ENCODE assay signal across 8 cellular contexts in the genomic region with DNA sequence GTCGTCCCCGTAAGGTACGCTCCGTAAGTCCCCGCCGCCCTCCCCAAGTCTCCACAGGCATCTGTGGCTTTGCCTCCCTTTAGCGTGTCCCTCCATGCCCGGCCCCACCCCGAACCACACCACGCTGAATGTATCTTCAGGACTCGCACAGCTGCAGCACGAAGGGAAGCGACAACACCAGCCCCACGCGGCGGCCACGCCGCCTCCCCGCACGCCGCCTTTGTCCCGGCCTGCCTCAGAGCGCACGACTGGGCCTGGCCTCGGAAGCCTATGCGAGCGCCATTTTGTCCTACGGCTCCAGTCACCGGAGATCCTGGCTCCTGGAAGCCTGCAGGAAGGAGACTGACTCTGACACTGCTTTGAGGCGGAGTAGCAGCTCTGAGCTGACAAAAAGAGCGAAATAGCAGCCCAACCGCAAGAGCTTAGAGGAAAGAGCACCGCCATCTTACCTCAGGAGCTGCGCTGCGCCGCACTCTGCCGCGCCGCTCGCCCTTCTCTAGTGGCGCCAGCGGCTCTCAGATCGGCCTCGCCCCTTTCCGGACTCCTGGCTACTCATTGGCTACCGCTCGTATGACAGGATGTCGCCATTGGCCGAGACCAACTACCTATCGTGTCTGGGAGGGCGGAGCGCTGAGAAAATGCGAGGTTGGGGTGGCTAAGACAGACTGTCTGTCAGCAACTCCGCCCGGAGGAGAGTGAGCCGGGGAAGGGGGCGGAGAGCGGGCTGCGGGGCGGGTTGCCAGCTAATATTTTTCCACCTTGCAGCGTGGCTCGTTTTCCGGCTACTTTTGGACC. TPM values are rescaled to one million over a fixed set of nuclear protein-coding genes. Genes with fewer than 3 reads are reported as not detected.
DNase-seq lines count a peak whose midpoint lies in the region; ATAC-seq and TF ChIP-seq lines count a peak whose summit lies in the region.

KANSL2 (minus strand) TSS at position 501 of the 795 bp plus-strand sequence. CDS start 606 bp downstream, outside the sequence.

- peak within 1 kb of the TSS; percentile 95 for H3K27ac Mint-ChIP-seq in activated B cell treated with CpG ODN at 0.5 μM for 24 hours

- intact Hi-C loops in activated B cell treated with CpG ODN at 0.5 μM for 24 hours (cut with micrococcal nuclease), result loop anchor here (1.0 kb wide), 1 partner anchor 34 kb away; the partner anchor contains the start of gene CCNT1

- no peak for TF ChIP-seq CTCF in activated B cell treated with CpG ODN at 0.5 μM for 24 hours (IDR thresholded peaks at IDR 0.05)

- ATAC-seq in HG03196 (IDR thresholded peaks at IDR 0.05; ENCODE audit: unreplicated experiment), result peak; percentile 98
- peak; percentile 98 for ATAC-seq in activated B cell treated with CpG ODN at 0.5 μM for 24 hours (ENCODE audit: low read depth)

- in situ Hi-C loops in GM18951 (cut with MboI; ENCODE audit: low sequenced_read_pairs, unreplicated experiment), result no loop called here

- H3K27me3 Mint-ChIP-seq in activated B cell treated with CpG ODN at 0.5 μM for 24 hours, result no peaks in the 10 kb centered on the region

- peak within 1 kb of the TSS; percentile 97 for H3K4me3 Mint-ChIP-seq in activated B cell treated with CpG ODN at 0.5 μM for 24 hours

- peaks cover 43% of the 10 kb centered on the region for H3K36me3 Mint-ChIP-seq in activated B cell treated with CpG ODN at 0.5 μM for 24 hours (ENCODE audit: low read depth)

- CTCF ChIA-PET in activated B cell treated with CpG ODN at 0.5 μM for 24 hours (lab: Charles Lee), result no interaction called here

- DNase-seq in AG08395 (ENCODE audit: low spot score), result peak; percentile 99
- DNase-seq in NCI-H345 (lab: John Stamatoyannopoulos, UW), result peak; percentile 90
- peak; percentile 84 for DNase-seq in activated B cell treated with CpG ODN at 0.5 μM for 24 hours
- DNase-seq in caudate nucleus (lab: John Stamatoyannopoulos, UW), result peak; percentile 75 to 99 (median 98)
- DNase-seq in iPS-NIHi7 (ENCODE audit: extremely low spot score), result peak; percentile 99
- DNase-seq in smooth muscle cell of the brain vasculature (ENCODE audit: low read depth, low spot score), result peak; percentile 94

- peak; percentile 99 for TF ChIP-seq POLR2A in GM18951 (IDR thresholded peaks at IDR 0.05; ENCODE audit: extremely low read depth, insufficient read depth, insufficient read length)

- peaks cover 51% of the 10 kb centered on the region for H3K4me1 Mint-ChIP-seq in activated B cell treated with CpG ODN at 0.5 μM for 24 hours

- peak within 1 kb of the TSS; percentile 91 for H3K27ac ChIP-seq in caudate nucleus (ENCODE audit: low read depth, low read length)

- POLR2A ChIA-PET in activated B cell treated with CpG ODN at 0.5 μM for 24 hours (lab: Charles Lee), result interaction anchor here (0.6 to 2.1 kb wide), 12 partner anchors 9 to 1060 kb away, joined by 3 to 19 read pairs (median 3); partner anchors contain the start of genes ASB8, CCNT1, SENP1 and TMBIM6

- no peaks in the 10 kb centered on the region for H3K9me3 Mint-ChIP-seq in activated B cell treated with CpG ODN at 0.5 μM for 24 hours

RNA-seq across cellular contexts. Expression of gene KANSL2, which starts in this region (rescaled TPM):
- total RNA-seq in activated B cell treated with CpG ODN at 0.5 μM for 24 hours, result 52.4 and 59.5 TPM in 2 replicates

Comparison
In these comparisons a context has a peak if more than half of its experiments do, and no peak if none do; other contexts are left out.
1. Peak in every context shown above with its lines: DNase-seq, ATAC-seq and H3K27ac ChIP-seq.